Comparison of ENCODE assay signal across 10 cellular contexts in the genomic region with DNA sequence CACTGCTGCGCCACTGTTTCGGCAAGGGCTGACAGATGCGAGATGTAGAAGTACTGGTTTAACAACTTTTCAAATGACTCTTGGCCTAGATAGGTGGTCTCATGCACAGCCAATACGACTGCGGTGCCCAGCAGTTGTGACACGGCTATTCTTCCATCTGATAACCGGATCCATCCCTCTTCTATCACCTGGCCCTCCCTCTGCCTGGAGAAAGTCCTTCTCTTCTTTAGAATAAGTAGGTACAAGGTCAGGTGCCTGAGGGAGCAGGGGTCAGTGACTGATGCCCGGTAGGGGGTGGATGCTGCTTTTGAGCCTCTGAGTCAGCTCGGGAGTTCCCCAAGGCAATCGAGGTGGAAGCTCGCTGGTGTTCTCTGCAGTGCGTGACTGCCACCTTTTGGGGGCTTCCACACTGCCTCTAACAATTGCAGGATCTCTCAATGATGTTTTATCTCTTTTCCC.
DNase-seq lines count a peak whose midpoint lies in the region; ATAC-seq and TF ChIP-seq lines count a peak whose summit lies in the region.
"Had no signal": no experiment of that assay in that cellular context is flagged by ENCODE, and none has a peak within 500 bp of the region (broad histone marks: within the 10 kb centered on the region; RNA-seq: fewer than 3 reads in every experiment).

No MANE protein-coding gene starts in this region.

- no peak overlapping the region for H3K23ac ChIP-seq in trophoblast cell (ENCODE audit: low read length)

- H4K91ac ChIP-seq in trophoblast cell (ENCODE audit: low read depth, low read length): no peak overlapping the region

- H3K4ac ChIP-seq in trophoblast cell (ENCODE audit: low read depth, low read length): no peak overlapping the region

- no peak for ATAC-seq in HG02763 (IDR thresholded peaks at IDR 0.05; ENCODE audit: unreplicated experiment)

- no peaks in the 10 kb centered on the region for H3K4me1 ChIP-seq in trophoblast cell (ENCODE audit: control insufficient read depth in 1 of 2, insufficient read depth in 2 of 2, low read length in 2 of 2)
- H3K4me1 ChIP-seq: BLaER1 treated with 17β-estradiol and CSF1 and Interleukin-3, amounts not matched to agents 10 nM and 100 nM had no signal

- H2BK12ac ChIP-seq in trophoblast cell (ENCODE audit: low read length): no peak overlapping the region

- H3K27ac ChIP-seq in trophoblast cell (ENCODE audit: low read depth, low read length): no peak overlapping the region
- H3K27ac ChIP-seq: BLaER1 treated with 17β-estradiol and CSF1 and Interleukin-3, amounts not matched to agents 10 nM and 100 nM; HL-60 had no signal

- TF ChIP-seq CTCF in LNCAP (IDR thresholded peaks at IDR 0.05): peak; percentile 37; the same call in 1 of the 2 replicates

- H3K79me2 ChIP-seq in trophoblast cell (ENCODE audit: control insufficient read depth, insufficient read depth, low read length, poor library complexity): no peaks in the 10 kb centered on the region

- DNase-seq in NK-92 treated with Interleukin-12 subunit alpha and Interleukin-12 subunit beta, amount 100 ng/mL, for 24 hours (lab: John Stamatoyannopoulos, UW): peak; percentile 48
- DNase-seq in NK-92 (lab: John Stamatoyannopoulos, UW; ENCODE audit: unreplicated experiment) (no peak), astrocyte of the hippocampus (ENCODE audit: low read depth, low spot score) (peak; percentile 22), trophoblast cell (peak; percentile 83 to 92), NCI-H128 (lab: John Stamatoyannopoulos, UW; ENCODE audit: unreplicated experiment) (no peak), GM03348 (ENCODE audit: low spot score) (no peak)

- H3K18ac ChIP-seq in trophoblast cell (ENCODE audit: low read length): no peak overlapping the region

- H4K12ac ChIP-seq in trophoblast cell (ENCODE audit: low read depth, low read length): no peak overlapping the region

- no peaks in the 10 kb centered on the region for H3K27me3 ChIP-seq in trophoblast cell (ENCODE audit: insufficient read depth, low read length)
- H3K27me3 ChIP-seq: BLaER1 treated with 17β-estradiol and CSF1 and Interleukin-3, amounts not matched to agents 10 nM and 100 nM had no signal

- no peak overlapping the region for H4K8ac ChIP-seq in trophoblast cell (ENCODE audit: low read depth, low read length)

- no peak overlapping the region for H3K14ac ChIP-seq in trophoblast cell (ENCODE audit: low read length)

- no peak overlapping the region for H2AK5ac ChIP-seq in trophoblast cell (ENCODE audit: low read length)

- H2BK120ac ChIP-seq in trophoblast cell (ENCODE audit: insufficient read depth, low read length, poor library complexity): no peak overlapping the region

- H2AFZ ChIP-seq in trophoblast cell (ENCODE audit: insufficient read depth, low read length, poor library complexity): no peak overlapping the region

- H3K9ac ChIP-seq in trophoblast cell (ENCODE audit: low read length): no peak overlapping the region
- H3K9ac ChIP-seq: BLaER1 treated with 17β-estradiol and CSF1 and Interleukin-3, amounts not matched to agents 10 nM and 100 nM had no signal

- no peaks in the 10 kb centered on the region for H3K79me1 ChIP-seq in trophoblast cell (ENCODE audit: low read length)

- WGBS in trophoblast cell (ENCODE audit: extremely low coverage, insufficient coverage, insufficient read length): no CpG with 5 or more reads among the region's 12 CpGs

- no peaks in the 10 kb centered on the region for H3K36me3 ChIP-seq in trophoblast cell (ENCODE audit: control insufficient read depth in 1 of 2, insufficient read depth in 2 of 2, low read length in 2 of 2)
- H3K36me3 ChIP-seq: BLaER1 treated with 17β-estradiol and CSF1 and Interleukin-3, amounts not matched to agents 10 nM and 100 nM had no signal

- no peak overlapping the region for H2BK5ac ChIP-seq in trophoblast cell (ENCODE audit: low read depth, low read length, poor library complexity)

- no peak overlapping the region for H3K4me3 ChIP-seq in trophoblast cell (ENCODE audit: low read depth, low read length)
- H3K4me3 ChIP-seq: BLaER1 treated with 17β-estradiol and CSF1 and Interleukin-3, amounts not matched to agents 10 nM and 100 nM had no signal

- H3K9me3 ChIP-seq in trophoblast cell (ENCODE audit: insufficient read depth, low read depth, low read length): no peaks in the 10 kb centered on the region

- peak overlapping the region; percentile 10 for H3K4me2 ChIP-seq in trophoblast cell (ENCODE audit: low read length)
- H3K4me2 ChIP-seq: BLaER1 treated with 17β-estradiol and CSF1 and Interleukin-3, amounts not matched to agents 10 nM and 100 nM had no signal

Comparison
In these comparisons a context has a peak if more than half of its experiments do, and no peak if none do; other contexts are left out.
1. DNase-seq: peak in NK-92 treated with Interleukin-12 subunit alpha and Interleukin-12 subunit beta, amount 100 ng/mL, for 24 hours (single experiment), astrocyte of the hippocampus (single experiment) and trophoblast cell (2 of 2); none in NK-92 (single experiment), NCI-H128 (single experiment) and GM03348 (single experiment).